23 cellular contexts compared by ENCODE assay signal in the genomic region with DNA sequence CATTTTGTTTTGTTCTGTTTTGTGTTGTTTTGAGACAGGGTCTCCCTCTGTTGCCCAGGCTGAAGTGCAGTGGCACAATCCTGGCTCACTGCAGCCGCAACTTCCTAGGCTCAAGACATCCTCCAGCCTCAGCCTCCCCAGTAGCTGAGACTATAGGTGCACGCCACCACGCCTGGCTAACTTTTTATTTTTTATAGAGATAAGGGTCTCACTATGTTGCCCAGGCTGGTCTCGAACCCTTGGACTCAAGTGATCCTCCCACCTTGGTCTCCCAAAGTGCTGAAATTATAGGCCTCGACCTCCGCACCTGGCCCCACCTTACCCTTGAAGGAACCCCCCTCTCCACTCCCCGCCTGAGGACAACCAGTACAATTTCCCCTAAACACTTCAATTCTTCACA. TPM values are rescaled to one million over a fixed set of nuclear protein-coding genes. Genes with fewer than 3 reads are reported as not detected.
A peak's percentile ranks its signal among the peaks of the same experiment; 100 is the strongest.
DNase-seq lines count a peak whose midpoint lies in the region; ATAC-seq and TF ChIP-seq lines count a peak whose summit lies in the region.
"Had no signal": no experiment of that assay in that cellular context is flagged by ENCODE, and none has a peak within 500 bp of the region (broad histone marks: within the 10 kb centered on the region; RNA-seq: fewer than 3 reads in every experiment).

No MANE protein-coding gene starts in this region.

- H3K27ac ChIP-seq in esophagus muscularis mucosa (replicated peaks in 1 of 4) (peak overlapping the region; percentile 68 to 74 (median 70)), neural progenitor cell (no peak overlapping the region), tibial artery (peak overlapping the region; percentile 88 to 91)
- H3K27ac ChIP-seq: BLaER1 treated with 17β-estradiol and CSF1 and Interleukin-3, amounts not matched to agents 10 nM and 100 nM; GM23248; HL-60; PC-9; SJCRH30 had no signal

- TF ChIP-seq CTCF in Loucy (conservative IDR thresholded peaks at IDR 0.05; ENCODE audit: low read length) (no peak), esophagus muscularis mucosa (IDR thresholded peaks at IDR 0.05) (no peak), neural progenitor cell (IDR thresholded peaks at IDR 0.05) (no peak), tibial artery (IDR thresholded peaks at IDR 0.05) (no peak)

- TF ChIP-seq POLR2A in esophagus muscularis mucosa (IDR thresholded peaks at IDR 0.05; ENCODE audit: low read depth) = no peak

- DNase-seq in esophagus muscularis mucosa (ENCODE audit: extremely low spot score) (no peak), neural progenitor cell (ENCODE audit: low spot score) (no peak), tibial artery (no peak), SW 1271 (lab: John Stamatoyannopoulos, UW) (no peak)
- DNase-seq: AML-193; CD4-positive, alpha-beta T cell; GM23248; Karpas-422; NCI-H1417; NCI-H1694; NCI-H2029 treated with DMSO at 0.1 percent for 48 hours; NCI-H2227 treated with DMSO at 0.1 percent for 48 hours; NCI-H526 treated with DMSO at 0.1 percent for 48 hours; PC-9; SJCRH30 had no signal

- H3K4me1 ChIP-seq in Loucy (ENCODE audit: insufficient read depth, low read length, poor library complexity, severe bottlenecking) = no peaks in the 10 kb centered on the region
- peaks cover 20 to 46% (median 40%) of the 10 kb centered on the region in 4 donors for H3K4me1 ChIP-seq in esophagus muscularis mucosa
- H3K4me1 ChIP-seq in neural progenitor cell = no peaks in the 10 kb centered on the region
- peaks cover 0 to 74% (median 42%) of the 10 kb centered on the region in 4 donors for H3K4me1 ChIP-seq in tibial artery
- H3K4me1 ChIP-seq: HAP-1, SJCRH30 had no signal

- 96% methylated on average over 7 of the region's 7 CpGs for WGBS in esophagus muscularis mucosa

- H3K9ac ChIP-seq in Loucy (ENCODE audit: low read depth, low read length, poor library complexity, severe bottlenecking) = no peak overlapping the region
- H3K9ac ChIP-seq in neural progenitor cell = no peak overlapping the region
- H3K9ac ChIP-seq: BLaER1 treated with 17β-estradiol and CSF1 and Interleukin-3, amounts not matched to agents 10 nM and 100 nM; GM23248 had no signal

- H4K20me1 ChIP-seq in Loucy (ENCODE audit: insufficient read depth, low read length, poor library complexity, severe bottlenecking) = no peaks in the 10 kb centered on the region
- H4K20me1 ChIP-seq in neural progenitor cell (ENCODE audit: low read depth) = no peaks in the 10 kb centered on the region
- H4K20me1 ChIP-seq: BLaER1 treated with 17β-estradiol and CSF1 and Interleukin-3, amounts not matched to agents 10 nM and 100 nM had no signal

- no peaks in the 10 kb centered on the region for H3K9me3 Mint-ChIP-seq in neural progenitor cell
- H3K9me3 Mint-ChIP-seq: CD4-positive, alpha-beta T cell had no signal

- H3K36me3 Mint-ChIP-seq in neural progenitor cell = no peaks in the 10 kb centered on the region

- no peaks in the 10 kb centered on the region for H3K36me3 ChIP-seq in Loucy (ENCODE audit: insufficient read depth, low read length)
- H3K36me3 ChIP-seq in esophagus muscularis mucosa = no peaks in the 10 kb centered on the region
- H3K36me3 ChIP-seq in neural progenitor cell = no peaks in the 10 kb centered on the region
- H3K36me3 ChIP-seq in tibial artery = no peaks in the 10 kb centered on the region
- H3K36me3 ChIP-seq: BLaER1 treated with 17β-estradiol and CSF1 and Interleukin-3, amounts not matched to agents 10 nM and 100 nM; HAP-1; SJCRH30 had no signal

- intact Hi-C loops in esophagus muscularis mucosa (cut with DNase I) = no loop called here
- intact Hi-C loops in tibial artery (cut with DNase I; ENCODE audit: low total_unique reads) = no loop called here

- H3K27me3 ChIP-seq in Loucy (ENCODE audit: insufficient read depth, low read length, poor library complexity, severe bottlenecking) (no peaks in the 10 kb centered on the region), esophagus muscularis mucosa (no peaks in the 10 kb centered on the region), neural progenitor cell (no peaks in the 10 kb centered on the region), tibial artery (no peaks in the 10 kb centered on the region)
- H3K27me3 ChIP-seq: BLaER1 treated with 17β-estradiol and CSF1 and Interleukin-3, amounts not matched to agents 10 nM and 100 nM; SJCRH30 had no signal

- no peak overlapping the region for H3K4me3 Mint-ChIP-seq in neural progenitor cell
- H3K4me3 Mint-ChIP-seq: CD4-positive, alpha-beta T cell had no signal

- no peak for ATAC-seq in GM19023 (IDR thresholded peaks at IDR 0.05; ENCODE audit: unreplicated experiment)
- no peak for ATAC-seq in HG02610 (IDR thresholded peaks at IDR 0.05; ENCODE audit: unreplicated experiment)
- ATAC-seq: Right ventricle myocardium inferior, SK-N-SH treated with all-trans-retinoic acid at 6 μM for 48 hours had no signal

- H3K4me3 ChIP-seq in Loucy (ENCODE audit: low read length, poor library complexity, severe bottlenecking) (no peak overlapping the region), esophagus muscularis mucosa (no peak overlapping the region), neural progenitor cell (no peak overlapping the region), tibial artery (no peak overlapping the region)
- H3K4me3 ChIP-seq: BLaER1 treated with 17β-estradiol and CSF1 and Interleukin-3, amounts not matched to agents 10 nM and 100 nM; GM23248; HAP-1; PC-9; SJCRH30 had no signal

- peak overlapping the region; percentile 30 for H3K27ac Mint-ChIP-seq in neural progenitor cell
- H3K27ac Mint-ChIP-seq: CD4-positive, alpha-beta T cell had no signal

- H2AFZ ChIP-seq in Loucy (ENCODE audit: low read length) (0 out of 2 replicates have a peak overlapping the region, but pooled peaks have one; percentile 49), neural progenitor cell (replicated peaks) (no peak overlapping the region)
- H2AFZ ChIP-seq: GM23248, PC-9 had no signal

- H3K9me3 ChIP-seq in Loucy (ENCODE audit: insufficient read depth, low read depth, low read length) = no peaks in the 10 kb centered on the region
- no peaks in the 10 kb centered on the region for H3K9me3 ChIP-seq in esophagus muscularis mucosa
- no peaks in the 10 kb centered on the region for H3K9me3 ChIP-seq in neural progenitor cell (ENCODE audit: low read depth)
- no peaks in the 10 kb centered on the region for H3K9me3 ChIP-seq in tibial artery
- H3K9me3 ChIP-seq: SJCRH30 had no signal

- H3K9me2 ChIP-seq in Loucy (replicated peaks; ENCODE audit: low read depth, low read length) = no peaks in the 10 kb centered on the region

- no peaks in the 10 kb centered on the region for H3F3A ChIP-seq in Loucy (ENCODE audit: low read depth)
- H3F3A ChIP-seq in neural progenitor cell (ENCODE audit: low read depth) = no peaks in the 10 kb centered on the region

- H3K4me2 ChIP-seq in Loucy (ENCODE audit: low read depth, low read length, poor library complexity, severe bottlenecking) (no peak overlapping the region), neural progenitor cell (no peak overlapping the region)
- H3K4me2 ChIP-seq: BLaER1 treated with 17β-estradiol and CSF1 and Interleukin-3, amounts not matched to agents 10 nM and 100 nM; PC-9 had no signal

- no peaks in the 10 kb centered on the region for H3K4me1 Mint-ChIP-seq in neural progenitor cell

- TF ChIP-seq EP300 in esophagus muscularis mucosa (IDR thresholded peaks at IDR 0.05) = no peak

- peaks cover 14% of the 10 kb centered on the region for H3K27me3 Mint-ChIP-seq in neural progenitor cell (ENCODE audit: insufficient read depth, low read depth)

- H3K79me2 ChIP-seq in Loucy (ENCODE audit: insufficient read depth, low read length) (no peaks in the 10 kb centered on the region), neural progenitor cell (ENCODE audit: low read depth) (no peaks in the 10 kb centered on the region)

RNA-seq across cellular contexts. Expression of a gene that starts 7.5 kb away (rescaled TPM):
- 10 to 100 TPM; 15.1 to 27.4 (median 15.9) TPM for total RNA-seq in esophagus muscularis mucosa
- 52.7 and 73.8 TPM in 2 replicates for total RNA-seq in neural progenitor cell (ENCODE audit: low replicate concordance)
